ENCODE assay signal across 21 cellular contexts in genomic region chr11:76285397-76285796, GRCh38.
DNase-seq lines count a peak whose midpoint lies in the region; ATAC-seq, FAIRE-seq and TF ChIP-seq lines count a peak whose summit lies in the region.
"Had no signal": no experiment of that assay in that cellular context is flagged by ENCODE, and none has a peak within 500 bp of the region (broad histone marks: within the 10 kb centered on the region; RNA-seq: fewer than 3 reads in every experiment).

No MANE protein-coding gene starts in this region.

- TF ChIP-seq CTCF in neural progenitor cell (IDR thresholded peaks at IDR 0.05) (no peak), coronary artery (IDR thresholded peaks at IDR 0.05) (no peak), GM20000 (IDR thresholded peaks at IDR 0.05; ENCODE audit: extremely low read depth, missing control alignments) (no peak)

- no peaks in the 10 kb centered on the region for H3F3A ChIP-seq in neural progenitor cell (ENCODE audit: low read depth)

- H4K20me1 ChIP-seq in BLaER1 (no peaks in the 10 kb centered on the region), neural progenitor cell (ENCODE audit: low read depth) (no peaks in the 10 kb centered on the region)

- peak overlapping the region; percentile 45 to 61 for H3K27ac Mint-ChIP-seq in effector memory CD8-positive, alpha-beta T cell
- peak overlapping the region; percentile 11 for H3K27ac Mint-ChIP-seq in neural progenitor cell
- H3K27ac Mint-ChIP-seq: CD8-positive, alpha-beta T cell had no signal

- H3K4me1 Mint-ChIP-seq in effector memory CD8-positive, alpha-beta T cell (ENCODE audit: low read depth in 2 of 2): peaks cover 19 to 28% of the 10 kb centered on the region in 2 donors
- H3K4me1 Mint-ChIP-seq in neural progenitor cell: peaks cover 9% of the 10 kb centered on the region

- H3K9ac ChIP-seq in BLaER1: no peak overlapping the region
- H3K9ac ChIP-seq in neural progenitor cell: no peak overlapping the region

- no peaks in the 10 kb centered on the region for H3K9me3 ChIP-seq in BLaER1
- H3K9me3 ChIP-seq in neural progenitor cell (ENCODE audit: low read depth): no peaks in the 10 kb centered on the region

- H3K4me2 ChIP-seq in BLaER1 (peak overlapping the region; percentile 74), neural progenitor cell (no peak overlapping the region)

- H2AFZ ChIP-seq in neural progenitor cell (replicated peaks): no peak overlapping the region

- H3K27ac ChIP-seq in BLaER1: no peak overlapping the region
- H3K27ac ChIP-seq in neural progenitor cell: no peak overlapping the region
- no peak overlapping the region for H3K27ac ChIP-seq in coronary artery
- H3K27ac ChIP-seq: HL-60 had no signal

- H3K9me3 Mint-ChIP-seq in effector memory CD8-positive, alpha-beta T cell: no peaks in the 10 kb centered on the region
- H3K9me3 Mint-ChIP-seq in neural progenitor cell: no peaks in the 10 kb centered on the region
- H3K9me3 Mint-ChIP-seq: CD8-positive, alpha-beta T cell had no signal

- ATAC-seq in effector memory CD8-positive, alpha-beta T cell (replicated peaks): no peak
- ATAC-seq: CD8-positive, alpha-beta T cell had no signal

- no peaks in the 10 kb centered on the region for H3K36me3 ChIP-seq in BLaER1
- no peaks in the 10 kb centered on the region for H3K36me3 ChIP-seq in neural progenitor cell

- H3K4me1 ChIP-seq in BLaER1 (peaks cover 86% of the 10 kb centered on the region), neural progenitor cell (peaks cover 7% of the 10 kb centered on the region)

- H3K4me3 Mint-ChIP-seq in effector memory CD8-positive, alpha-beta T cell: no peak overlapping the region
- no peak overlapping the region for H3K4me3 Mint-ChIP-seq in neural progenitor cell
- H3K4me3 Mint-ChIP-seq: CD8-positive, alpha-beta T cell had no signal

- H3K27me3 Mint-ChIP-seq in effector memory CD8-positive, alpha-beta T cell: no peaks in the 10 kb centered on the region
- H3K27me3 Mint-ChIP-seq in neural progenitor cell (ENCODE audit: insufficient read depth, low read depth): peaks cover 6% of the 10 kb centered on the region

- no peaks in the 10 kb centered on the region for H3K36me3 Mint-ChIP-seq in effector memory CD8-positive, alpha-beta T cell (ENCODE audit: insufficient read depth)
- H3K36me3 Mint-ChIP-seq in neural progenitor cell: no peaks in the 10 kb centered on the region
- H3K36me3 Mint-ChIP-seq: CD8-positive, alpha-beta T cell had no signal

- in situ Hi-C loops in KBM-7 (cut with MboI; ENCODE audit: low pct_unique_long_range_greater_than_20kb, low sequenced_read_pairs): no loop called here

- H3K27me3 ChIP-seq in BLaER1: no peaks in the 10 kb centered on the region
- H3K27me3 ChIP-seq in neural progenitor cell: no peaks in the 10 kb centered on the region

- no peak overlapping the region for H3K4me3 ChIP-seq in BLaER1
- H3K4me3 ChIP-seq in neural progenitor cell: no peak overlapping the region
- no peak overlapping the region for H3K4me3 ChIP-seq in coronary artery

- no peak for DNase-seq in HTR-8/SVneo (ENCODE audit: insufficient read length, low spot score)
- DNase-seq in effector memory CD8-positive, alpha-beta T cell: no peak
- no peak for DNase-seq in neural progenitor cell (ENCODE audit: low spot score)
- no peak for DNase-seq in KBM-7
- DNase-seq in coronary artery (ENCODE audit: low spot score): no peak
- no peak for DNase-seq in GM20000 (ENCODE audit: low spot score)
- DNase-seq: 8988T; AML-193; C1 segment of cervical spinal cord; CD8-positive, alpha-beta T cell; COR-L47; DMS153; DMS79 treated with DMSO at 0.1 percent for 48 hours; EL; HCEC 1CT; IMR-90 had no signal

- FAIRE-seq in HTR-8/SVneo (lab: Jason Lieb, UNC): peak; percentile 20
- FAIRE-seq: D721Med, G401.6, GM12891 had no signal

- no peaks in the 10 kb centered on the region for H3K79me2 ChIP-seq in neural progenitor cell (ENCODE audit: low read depth)
